In the genomic region with DNA sequence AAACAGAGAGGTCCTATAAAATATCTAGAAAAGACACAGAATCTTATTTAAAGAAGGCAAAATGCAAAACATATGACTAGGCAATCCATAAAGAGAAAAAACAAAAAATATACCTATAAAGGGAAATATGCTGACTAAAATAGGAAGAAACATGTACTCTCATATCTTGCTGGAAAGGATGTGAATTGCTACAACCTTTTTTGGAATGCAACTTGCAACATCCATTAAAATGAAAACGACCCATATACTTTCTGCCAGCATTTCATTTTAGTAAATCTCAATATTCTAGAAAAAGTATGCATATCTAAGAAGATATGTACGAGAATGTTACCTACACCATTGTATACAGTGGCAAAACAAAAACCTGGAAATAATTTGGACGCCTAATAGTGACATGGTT, we compare ENCODE assay signal across 26 cellular contexts.
"Had no signal": no experiment of that assay in that cellular context is flagged by ENCODE, and none has a peak within 500 bp of the region (broad histone marks: within the 10 kb centered on the region; RNA-seq: fewer than 3 reads in every experiment).

No MANE protein-coding gene starts in this region.

- H3K27ac ChIP-seq: coronary artery, esophagus squamous epithelium, foreskin keratinocyte, gastroesophageal sphincter, heart left ventricle, left ventricle myocardium inferior, lower lobe of right lung, neural progenitor cell, parathyroid adenoma, right lobe of liver, suprapubic skin, transverse colon, vagina had no signal

- H3K4me2 ChIP-seq: neural progenitor cell had no signal

- H3K4me3 ChIP-seq: coronary artery, esophagus squamous epithelium, gastroesophageal sphincter, heart left ventricle, left ventricle myocardium inferior, lower lobe of right lung, neural progenitor cell, right lobe of liver, suprapubic skin, transverse colon, vagina had no signal

- ATAC-seq: effector memory CD8-positive, alpha-beta T cell; foreskin keratinocyte; gastroesophageal sphincter; heart left ventricle; left colon; lower lobe of right lung; natural killer cell; right lobe of liver; stimulated activated naive B cell treated with anti-CD40 and anti-IgM and Interleukin-4, amounts not matched to agents 10 μg/mL and 1 μg/mL and 100 μg/mL, for 72 hours; stimulated activated naive CD8-positive, alpha-beta T cell treated with anti-CD3 and anti-CD28 coated beads, Interleukin-15, amount 100 ng/mL, for 72 hours had no signal

- H3K9ac ChIP-seq: neural progenitor cell, parathyroid adenoma had no signal

- H3K27me3 ChIP-seq: esophagus squamous epithelium, foreskin keratinocyte, gastroesophageal sphincter, heart left ventricle, neural progenitor cell, right lobe of liver, suprapubic skin, transverse colon, vagina had no signal

- DNase-seq: dermis blood vessel endothelial cell; effector memory CD8-positive, alpha-beta T cell; erythroblast; esophagus squamous epithelium; foreskin keratinocyte; heart left ventricle; hippocampal formation; islet precursor cell; kidney glomerular epithelial cell; left colon; left ventricle myocardium inferior; lower lobe of right lung; natural killer cell; right lobe of liver; small intestine; stimulated activated CD4-positive, alpha-beta T cell treated with anti-CD3 and anti-CD28 coated beads, Interleukin-15, amount 100 ng/mL, for 24 hours; stimulated activated CD4-positive, alpha-beta T cell treated with anti-CD3 and anti-CD28 coated beads, Interleukin-2, amount 100 ng/mL, for 48 hours; stimulated activated naive B cell treated with anti-CD40 and anti-IgM and Interleukin-4, amounts not matched to agents 10 μg/mL and 1 μg/mL and 100 μg/mL, for 72 hours; stimulated activated naive CD8-positive, alpha-beta T cell treated with anti-CD3 and anti-CD28 coated beads, Interleukin-15, amount 100 ng/mL, for 72 hours; transverse colon had no signal

- H3K36me3 ChIP-seq: neural progenitor cell had no signal

- H2AFZ ChIP-seq: neural progenitor cell, parathyroid adenoma had no signal

- H3K79me2 ChIP-seq: parathyroid adenoma had no signal

- H3K4me1 ChIP-seq: esophagus squamous epithelium, foreskin keratinocyte, gastroesophageal sphincter, lower lobe of right lung, parathyroid adenoma, right lobe of liver, suprapubic skin, transverse colon, vagina had no signal

- H3K9me3 ChIP-seq: esophagus squamous epithelium, gastroesophageal sphincter, heart left ventricle, left ventricle myocardium inferior, lower lobe of right lung, right lobe of liver, suprapubic skin, transverse colon, vagina had no signal
